Comparison of ENCODE assay signal across 14 cellular contexts in genomic region chr10:35498693-35499092, GRCh38.
A peak's percentile ranks its signal among the peaks of the same experiment; 100 is the strongest.
DNase-seq lines count a peak whose midpoint lies in the region; ATAC-seq and TF ChIP-seq lines count a peak whose summit lies in the region.
"Had no signal": no experiment of that assay in that cellular context is flagged by ENCODE, and none has a peak within 500 bp of the region (broad histone marks: within the 10 kb centered on the region; RNA-seq: fewer than 3 reads in every experiment).

No MANE protein-coding gene starts in this region.

- intact Hi-C loops in lower leg skin (cut with DNase I; ENCODE audit: low total_unique reads) = no loop called here

- no peak for TF ChIP-seq CTCF in lower leg skin (IDR thresholded peaks at IDR 0.05)

- peak overlapping the region; percentile 64 to 97 (median 86) for H3K27ac Mint-ChIP-seq in naive B cell
- H3K27ac Mint-ChIP-seq: activated CD4-positive, alpha-beta T cell treated with anti-CD3 and anti-CD28 coated beads, Interleukin-2, amount 10 ng/mL, durations not matched to agents 24 days and 14 days; activated naive CD8-positive, alpha-beta T cell treated with anti-CD3 and anti-CD28 coated beads, Interleukin-2, amount 10 ng/mL, durations not matched to agents 7 days and 5 days had no signal

- peaks cover 60 to 77% (median 76%) of the 10 kb centered on the region in 3 donors for H3K4me1 Mint-ChIP-seq in naive B cell

- no peak overlapping the region for H3K4me3 ChIP-seq in lower leg skin (ENCODE audit: low read depth, poor library complexity, severe bottlenecking)
- H3K4me3 ChIP-seq: heart left ventricle, right lobe of liver had no signal

- peaks cover 0 to 8% of the 10 kb centered on the region in 2 donors for H3K36me3 Mint-ChIP-seq in naive B cell

- H3K27me3 Mint-ChIP-seq in naive B cell = no peaks in the 10 kb centered on the region
- H3K27me3 Mint-ChIP-seq: activated CD4-positive, alpha-beta T cell treated with anti-CD3 and anti-CD28 coated beads, Interleukin-2, amount 10 ng/mL, durations not matched to agents 24 days and 14 days; activated naive CD8-positive, alpha-beta T cell treated with anti-CD3 and anti-CD28 coated beads, Interleukin-2, amount 10 ng/mL, durations not matched to agents 7 days and 5 days had no signal

- H3K4me3 Mint-ChIP-seq in naive B cell = peak overlapping the region; percentile 5 to 84 (median 72)
- H3K4me3 Mint-ChIP-seq: activated CD4-positive, alpha-beta T cell treated with anti-CD3 and anti-CD28 coated beads, Interleukin-2, amount 10 ng/mL, durations not matched to agents 24 days and 14 days; activated naive CD8-positive, alpha-beta T cell treated with anti-CD3 and anti-CD28 coated beads, Interleukin-2, amount 10 ng/mL, durations not matched to agents 7 days and 5 days had no signal

- ATAC-seq in GM18909 (IDR thresholded peaks at IDR 0.05; ENCODE audit: poor library complexity, unreplicated experiment) (peak; percentile 68), GM21825 (IDR thresholded peaks at IDR 0.05; ENCODE audit: unreplicated experiment) (peak; percentile 55), HG03354 (IDR thresholded peaks at IDR 0.05; ENCODE audit: poor library complexity, severe bottlenecking, unreplicated experiment) (peak; percentile 71), naive B cell (ENCODE audit: low read depth in 2 of 2) (peak; percentile 87)
- ATAC-seq: heart left ventricle, right lobe of liver had no signal

- DNase-seq in naive B cell (peak; percentile 23), Kasumi-1 (lab: John Stamatoyannopoulos, UW) (no peak), AG08395 (ENCODE audit: low spot score) (no peak), lower leg skin (ENCODE audit: low spot score in 2 of 2) (no peak), RPMI8226 (no peak)
- DNase-seq: activated CD4-positive, alpha-beta T cell treated with anti-CD3 and anti-CD28 coated beads, Interleukin-2, amount 10 ng/mL, durations not matched to agents 24 days and 14 days; activated naive CD8-positive, alpha-beta T cell treated with anti-CD3 and anti-CD28 coated beads, Interleukin-2, amount 10 ng/mL, durations not matched to agents 7 days and 5 days; Calu3; heart left ventricle; NCI-H345; right lobe of liver had no signal

- no peak for TF ChIP-seq POLR2A in lower leg skin (IDR thresholded peaks at IDR 0.05)

- WGBS in lower leg skin, 2 donors = 87 to 93% methylated on average over 5 of the region's 5 CpGs

- H3K9me3 Mint-ChIP-seq in naive B cell = no peaks in the 10 kb centered on the region
- H3K9me3 Mint-ChIP-seq: activated CD4-positive, alpha-beta T cell treated with anti-CD3 and anti-CD28 coated beads, Interleukin-2, amount 10 ng/mL, durations not matched to agents 24 days and 14 days; activated naive CD8-positive, alpha-beta T cell treated with anti-CD3 and anti-CD28 coated beads, Interleukin-2, amount 10 ng/mL, durations not matched to agents 7 days and 5 days had no signal
